In genomic region chr1:22416555-22417454, GRCh38 we compare ENCODE assay signal across 8 cellular contexts. TPM values are rescaled to one million over a fixed set of nuclear protein-coding genes. Genes with fewer than 3 reads are reported as not detected.
DNase-seq lines count a peak whose midpoint lies in the region; ATAC-seq and TF ChIP-seq lines count a peak whose summit lies in the region.

No MANE protein-coding gene starts in this region.

- no peak overlapping the region; the same call in 1 of the 2 replicates for H2AFZ ChIP-seq in KMS-11 (ENCODE audit: low read depth)
- H2AFZ ChIP-seq in PC-3 (ENCODE audit: low read length) = no peak overlapping the region

- H3K27me3 ChIP-seq in KMS-11 (ENCODE audit: insufficient read depth, low read depth) = peaks cover 21% of the 10 kb centered on the region; the same call in 1 of the 2 replicates
- H3K27me3 ChIP-seq in PC-3 (ENCODE audit: low read length) = no peaks in the 10 kb centered on the region

- H3F3A ChIP-seq in PC-3 (ENCODE audit: low read length, unreplicated experiment) = no peaks in the 10 kb centered on the region

- no peak overlapping the region for H3K4me3 Mint-ChIP-seq in nephron progenitor cell

- no peak overlapping the region for H3K9ac ChIP-seq in KMS-11
- no peak overlapping the region for H3K9ac ChIP-seq in PC-3 (ENCODE audit: low read length)

- intact Hi-C loops in PC-3 (cut with micrococcal nuclease) = loop anchor here (1.0 kb wide), 2 partner anchors 285 to 312 kb away; no protein-coding TSS in a partner anchor

- DNase-seq in DMS 273 (lab: John Stamatoyannopoulos, UW; ENCODE audit: unreplicated experiment) (peak; percentile 91), PC-3 (peak; percentile 82), activated T-cell treated with anti-CD3 and anti-CD28 coated beads for 4 hours (peak; percentile 53), fibroblast of gingiva (ENCODE audit: low read depth) (peak; percentile 47), nephron progenitor cell (peak; percentile 92)
- peak; percentile 42 to 76 (median 56) for DNase-seq in stimulated activated naive CD4-positive, alpha-beta T cell (lab: John Stamatoyannopoulos, UW)

- 0 out of 2 replicates have a peak overlapping the region, but pooled peaks have one; percentile 4 for H3K4me2 ChIP-seq in KMS-11
- H3K4me2 ChIP-seq in PC-3 (ENCODE audit: low read length) = peak overlapping the region; percentile 33

- BruUV-seq in PC-3 (replicated peaks; lab: Mats Ljungman, UMichigan) = no TSS peak

- H3K4me1 ChIP-seq in KMS-11 (ENCODE audit: low read depth, poor library complexity, severe bottlenecking) (peaks cover 13% of the 10 kb centered on the region), PC-3 (ENCODE audit: insufficient read depth, low read length) (peaks cover 29% of the 10 kb centered on the region)

- POLR2A ChIA-PET in PC-3 (lab: Charles Lee; ENCODE audit: unreplicated experiment) = interaction anchor here (0.5 to 0.6 kb wide), 2 partner anchors 41 to 224 kb away, joined by 7 to 8 read pairs; no protein-coding TSS in a partner anchor

- H3K4me3 ChIP-seq in KMS-11 (IDR thresholded peaks at IDR 0.05; ENCODE audit: insufficient read depth, low read depth, low read length) (no peak overlapping the region), PC-3 (ENCODE audit: low read length) (no peak overlapping the region)

- H3K4me1 Mint-ChIP-seq in nephron progenitor cell = peaks cover 38% of the 10 kb centered on the region

- H3K79me2 ChIP-seq in KMS-11 (ENCODE audit: insufficient read depth, low read depth) (no peaks in the 10 kb centered on the region), PC-3 (ENCODE audit: low read length) (no peaks in the 10 kb centered on the region)

- no peaks in the 10 kb centered on the region for H3K36me3 ChIP-seq in KMS-11 (ENCODE audit: insufficient read depth)
- H3K36me3 ChIP-seq in PC-3 (ENCODE audit: low read depth, low read length) = no peaks in the 10 kb centered on the region

- no peak overlapping the region for H3K27ac ChIP-seq in KMS-11
- no peak overlapping the region for H3K27ac ChIP-seq in PC-3 (ENCODE audit: low read length)

- no peak overlapping the region for H3K27ac Mint-ChIP-seq in nephron progenitor cell

- CTCF ChIA-PET in PC-3 (lab: Charles Lee) = interaction anchor here (0.5 to 2.6 kb wide), 6 partner anchors 189 to 752 kb away, joined by 3 to 24 read pairs (median 4); no protein-coding TSS in a partner anchor

- H3K36me3 Mint-ChIP-seq in nephron progenitor cell (ENCODE audit: low read depth) = no peaks in the 10 kb centered on the region

- H3K9me3 Mint-ChIP-seq in nephron progenitor cell = no peaks in the 10 kb centered on the region

- H4K20me1 ChIP-seq in KMS-11 (ENCODE audit: insufficient read depth) (no peaks in the 10 kb centered on the region), PC-3 (ENCODE audit: low read length) (no peaks in the 10 kb centered on the region)

- H3K27me3 Mint-ChIP-seq in nephron progenitor cell (ENCODE audit: low read depth, poor library complexity) = peaks cover 64% of the 10 kb centered on the region

- TF ChIP-seq CTCF in KMS-11 (conservative IDR thresholded peaks at IDR 0.05; ENCODE audit: low read depth, low read length) (peak; percentile 94), PC-3 (conservative IDR thresholded peaks at IDR 0.05; ENCODE audit: low read depth, low read length) (peak; percentile 98), nephron progenitor cell (IDR thresholded peaks at IDR 0.05) (peak; percentile 98)

- H3K9me2 ChIP-seq in PC-3 (replicated peaks; ENCODE audit: low read length) = no peaks in the 10 kb centered on the region

- H3K9me3 ChIP-seq in PC-3 (ENCODE audit: low read length) = no peaks in the 10 kb centered on the region

- ATAC-seq in PC-3 (peak; percentile 45), GM21786 (IDR thresholded peaks at IDR 0.05; ENCODE audit: unreplicated experiment) (no peak)

RNA-seq across cellular contexts. Expression of gene ZBTB40, which starts 34.8 kb away (rescaled TPM):
- total RNA-seq in PC-3 (2014; rRNA removed) = 20.2 and 21.6 TPM in 2 replicates
